8 cellular contexts compared by ENCODE assay signal in the genomic region with DNA sequence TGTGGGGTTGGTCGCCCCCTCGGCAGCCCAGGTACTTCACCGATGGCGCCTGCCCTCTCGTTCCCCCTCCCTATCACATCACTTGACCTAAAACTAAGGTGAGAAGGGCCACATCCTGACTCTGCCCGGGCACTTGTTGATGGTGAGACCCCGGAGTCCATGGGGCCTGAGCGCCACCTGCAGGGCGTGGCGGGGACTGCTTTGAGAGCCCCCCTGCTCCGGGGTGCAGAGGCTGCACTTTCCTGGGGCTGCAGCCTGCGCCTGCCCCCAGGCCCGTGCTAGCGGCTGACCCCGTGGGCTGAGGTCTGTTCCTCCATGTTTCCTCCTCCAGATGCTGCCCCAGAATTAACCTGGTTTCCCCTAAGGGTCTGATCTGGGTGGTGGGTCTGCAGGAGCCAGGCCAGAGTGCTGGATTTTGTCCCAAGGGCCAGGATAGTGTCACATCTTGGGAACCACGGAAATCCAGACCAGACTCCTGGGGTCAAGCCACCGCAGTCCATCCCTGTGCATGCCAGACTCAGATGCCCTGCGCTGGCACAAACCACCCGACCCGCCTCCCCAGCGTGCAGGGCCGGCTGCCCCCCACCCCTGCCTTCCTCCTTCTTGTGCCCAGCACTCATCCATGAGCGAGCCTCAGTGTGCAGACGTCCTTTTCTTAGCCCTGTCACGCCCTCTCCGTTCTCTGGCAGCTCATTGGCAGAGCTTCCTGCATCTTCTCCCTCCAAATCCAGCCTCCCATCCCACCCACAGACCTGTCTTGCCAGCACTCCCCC. TPM values are rescaled to one million over a fixed set of nuclear protein-coding genes. Genes with fewer than 3 reads are reported as not detected.
DNase-seq lines count a peak whose midpoint lies in the region; TF ChIP-seq lines count a peak whose summit lies in the region.

No MANE protein-coding gene starts in this region.

- H3K27ac ChIP-seq in VCaP, result no peak overlapping the region

- intact Hi-C loops in MCF 10A (cut with micrococcal nuclease), result loop anchor here (2.0 kb wide), 1 partner anchor 99 kb away; no protein-coding TSS in a partner anchor

- CTCF ChIA-PET in MCF 10A (lab: Yijun Ruan, JAX), result interaction anchor here (0.5 to 1.5 kb wide), 5 partner anchors 99 to 1471 kb away, joined by 3 to 4 read pairs (median 3); no protein-coding TSS in a partner anchor

- H3K36me3 Mint-ChIP-seq in MCF 10A (ENCODE audit: insufficient read depth, unreplicated experiment), result peaks cover 45% of the 10 kb centered on the region

- H3K9me3 Mint-ChIP-seq in MCF 10A (ENCODE audit: unreplicated experiment), result no peaks in the 10 kb centered on the region

- no peaks in the 10 kb centered on the region for H3K27me3 Mint-ChIP-seq in MCF 10A (ENCODE audit: insufficient read depth, unreplicated experiment)

- no TSS peak for BruUV-seq in MCF 10A (replicated peaks; lab: Mats Ljungman, UMichigan)

- POLR2A ChIA-PET in MCF 10A (lab: Yijun Ruan, JAX), result interaction anchor here (0.7 to 1.2 kb wide), 3 partner anchors 9 to 1475 kb away, joined by 3 to 4 read pairs (median 3); a partner anchor contains a TSS

- H3K4me1 Mint-ChIP-seq in MCF 10A (ENCODE audit: insufficient read depth, unreplicated experiment), result peaks cover 18% of the 10 kb centered on the region

- TF ChIP-seq CTCF in VCaP (conservative IDR thresholded peaks at IDR 0.05) (peak; percentile 84), MCF 10A (IDR thresholded peaks at IDR 0.05; ENCODE audit: unreplicated experiment) (peak; percentile 76)

- DNase-seq in DMS53 treated with DMSO at 0.1 percent for 48 hours (lab: John Stamatoyannopoulos, UW; ENCODE audit: unreplicated experiment), result peak; percentile 11
- DNase-seq in HuH-7.5 (ENCODE audit: low spot score), result peak; percentile 90
- DNase-seq in MCF 10A (ENCODE audit: unreplicated experiment), result peak; percentile 50
- peak; percentile 49 to 69 for DNase-seq in lung microvascular endothelial cell (ENCODE audit: low read depth in 2 of 2)
- DNase-seq in stimulated activated CD8-positive, alpha-beta memory T cell treated with anti-CD3 and anti-CD28 coated beads, Interleukin-7, amount 100 ng/mL, for 1 hour (ENCODE audit: low read depth in 2 of 2), result peak; percentile 24 to 53
- no peak for DNase-seq in mesenteric fat pad (ENCODE audit: low spot score)
- DNase-seq in middle frontal gyrus (ENCODE audit: extremely low spot score, low spot score), result no peak

- H3K27ac Mint-ChIP-seq in MCF 10A (ENCODE audit: low read depth, unreplicated experiment), result no peak overlapping the region

- H3K4me3 Mint-ChIP-seq in MCF 10A (ENCODE audit: unreplicated experiment), result peak overlapping the region; percentile 33

RNA-seq across cellular contexts. Expression of a gene that starts 2.7 kb away (rescaled TPM):
- total RNA-seq in MCF 10A (2022) (95.0 and 95.3 TPM in 2 replicates), lung microvascular endothelial cell (21.8 and 28.5 TPM in 2 replicates), mesenteric fat pad (46.2 TPM)

RNA-seq across cellular contexts. Expression of a gene that starts 3.0 kb away (rescaled TPM):
- total RNA-seq in MCF 10A (2022), result 23.4 and 27.4 TPM in 2 replicates
- total RNA-seq in lung microvascular endothelial cell, result 5.2 and 8.3 TPM in 2 replicates
- 23.1 TPM for total RNA-seq in mesenteric fat pad

RNA-seq across cellular contexts. Expression of a gene that starts 19.1 kb away (rescaled TPM):
- total RNA-seq in MCF 10A (2022) (8.0 and 9.5 TPM in 2 replicates), lung microvascular endothelial cell (4.4 and 6.8 TPM in 2 replicates), mesenteric fat pad (3.4 TPM)

RNA-seq across cellular contexts. Expression of a gene that starts 53.3 kb away (rescaled TPM):
- 98.2 and 108 TPM in 2 replicates for total RNA-seq in MCF 10A (2022)
- 40.3 and 52.0 TPM in 2 replicates for total RNA-seq in lung microvascular endothelial cell
- 88.0 TPM for total RNA-seq in mesenteric fat pad

Comparison
In these comparisons a context has a peak if more than half of its experiments do, and no peak if none do; other contexts are left out.
1. DNase-seq: peak in DMS53 treated with DMSO at 0.1 percent for 48 hours (single experiment), HuH-7.5 (single experiment), MCF 10A (single experiment), lung microvascular endothelial cell (2 of 2) and stimulated activated CD8-positive, alpha-beta memory T cell treated with anti-CD3 and anti-CD28 coated beads, Interleukin-7, amount 100 ng/mL, for 1 hour (2 of 2); none in mesenteric fat pad (single experiment) and middle frontal gyrus (single experiment).